In genomic region chr4:1852904-1853623, GRCh38 we compare ENCODE assay signal across 13 cellular contexts. TPM values are rescaled to one million over a fixed set of nuclear protein-coding genes. Genes with fewer than 3 reads are reported as not detected.
DNase-seq lines count a peak whose midpoint lies in the region; ATAC-seq and TF ChIP-seq lines count a peak whose summit lies in the region.
"Had no signal": no experiment of that assay in that cellular context is flagged by ENCODE, and none has a peak within 500 bp of the region (broad histone marks: within the 10 kb centered on the region; RNA-seq: fewer than 3 reads in every experiment).

No MANE protein-coding gene starts in this region.

- H3K36me3 Mint-ChIP-seq in GM23338 (ENCODE audit: low read depth): peaks cover 5% of the 10 kb centered on the region; the same call in 2 of the 3 replicates
- H3K36me3 Mint-ChIP-seq in activated naive CD8-positive, alpha-beta T cell treated with anti-CD3 and anti-CD28 coated beads for 36 hours: peaks cover 17% of the 10 kb centered on the region
- peaks cover 0 to 3% (median 0%) of the 10 kb centered on the region in 5 donors for H3K36me3 Mint-ChIP-seq in naive thymus-derived CD4-positive, alpha-beta T cell

- peak overlapping the region in 1 of 11 experiments; percentile 8; a peak in 1 of 22 replicates for H3K9ac ChIP-seq in BLaER1 treated with 17β-estradiol and CSF1 and Interleukin-3, amounts not matched to agents 10 nM and 100 nM

- ATAC-seq in GM23338 (no peak), GM21515 (IDR thresholded peaks at IDR 0.05; ENCODE audit: unreplicated experiment) (no peak)
- ATAC-seq in naive thymus-derived CD4-positive, alpha-beta T cell: no peak
- ATAC-seq: GM12878, pancreas, upper lobe of right lung had no signal

- H3K9me2 ChIP-seq in GM23338 (ENCODE audit: insufficient read depth): no peaks in the 10 kb centered on the region

- CTCF ChIA-PET in naive thymus-derived CD4-positive, alpha-beta T cell (lab: Charles Lee): no interaction called here

- DNase-seq in GM23338 (ENCODE audit: low spot score) (no peak), pons (ENCODE audit: low spot score) (no peak), NCI-H446 (lab: John Stamatoyannopoulos, UW) (no peak)
- no peak for DNase-seq in activated naive CD8-positive, alpha-beta T cell treated with anti-CD3 and anti-CD28 coated beads for 36 hours
- no peak for DNase-seq in naive thymus-derived CD4-positive, alpha-beta T cell
- no peak for DNase-seq in stimulated activated naive CD4-positive, alpha-beta T cell treated with Interleukin-2 at 50 U/mL for 16 hours (lab: John Stamatoyannopoulos, UW)
- DNase-seq: NCI-H1092, NCI-H226, pancreas, upper lobe of right lung had no signal

- no peaks in the 10 kb centered on the region; the same call in 2 of the 3 replicates for H3K9me3 Mint-ChIP-seq in GM23338
- no peaks in the 10 kb centered on the region for H3K9me3 Mint-ChIP-seq in activated naive CD8-positive, alpha-beta T cell treated with anti-CD3 and anti-CD28 coated beads for 36 hours
- H3K9me3 Mint-ChIP-seq in naive thymus-derived CD4-positive, alpha-beta T cell: no peaks in the 10 kb centered on the region

- POLR2A ChIA-PET in naive thymus-derived CD4-positive, alpha-beta T cell (lab: Charles Lee): no interaction called here

- H3K4me1 Mint-ChIP-seq in GM23338: peaks cover 22% of the 10 kb centered on the region
- H3K4me1 Mint-ChIP-seq in activated naive CD8-positive, alpha-beta T cell treated with anti-CD3 and anti-CD28 coated beads for 36 hours: peaks cover 42% of the 10 kb centered on the region
- peaks cover 36 to 52% (median 43%) of the 10 kb centered on the region in 7 donors for H3K4me1 Mint-ChIP-seq in naive thymus-derived CD4-positive, alpha-beta T cell

- no peaks in the 10 kb centered on the region for H3K9me3 ChIP-seq in BLaER1 treated with 17β-estradiol and CSF1 and Interleukin-3, amounts not matched to agents 10 nM and 100 nM (replicated peaks in 1 of 11)
- no peaks in the 10 kb centered on the region for H3K9me3 ChIP-seq in naive thymus-derived CD4-positive, alpha-beta T cell (ENCODE audit: control insufficient read depth in 2 of 3, low read length in 3 of 3)
- H3K9me3 ChIP-seq: pancreas, upper lobe of right lung had no signal

- TF ChIP-seq CTCF in GM23338 (conservative IDR thresholded peaks at IDR 0.05; ENCODE audit: low read depth in 2 of 2): no peak

- H3K27ac ChIP-seq in BLaER1 treated with 17β-estradiol and CSF1 and Interleukin-3, amounts not matched to agents 10 nM and 100 nM: no peak overlapping the region
- H3K27ac ChIP-seq in GM23338 (ENCODE audit: low read depth): no peak overlapping the region
- H3K27ac ChIP-seq in naive thymus-derived CD4-positive, alpha-beta T cell (ENCODE audit: low read depth, low read length): no peak overlapping the region
- H3K27ac ChIP-seq: pancreas, upper lobe of right lung had no signal

- H3K27ac Mint-ChIP-seq in GM23338: no peak overlapping the region
- no peak overlapping the region for H3K27ac Mint-ChIP-seq in activated naive CD8-positive, alpha-beta T cell treated with anti-CD3 and anti-CD28 coated beads for 36 hours
- H3K27ac Mint-ChIP-seq in naive thymus-derived CD4-positive, alpha-beta T cell: peak overlapping the region in 3 of 9 donors; percentile 31 to 65 (median 46)

- H2AFZ ChIP-seq in GM23338: no peak overlapping the region

- no peak overlapping the region for H3K4me3 ChIP-seq in BLaER1 treated with 17β-estradiol and CSF1 and Interleukin-3, amounts not matched to agents 10 nM and 100 nM
- no peak overlapping the region for H3K4me3 ChIP-seq in GM23338
- no peak overlapping the region for H3K4me3 ChIP-seq in naive thymus-derived CD4-positive, alpha-beta T cell (ENCODE audit: low read length)
- H3K4me3 ChIP-seq: pancreas, upper lobe of right lung had no signal

- H3K4me1 ChIP-seq in BLaER1 treated with 17β-estradiol and CSF1 and Interleukin-3, amounts not matched to agents 10 nM and 100 nM: peaks cover 54 to 70% (median 65%) of the 10 kb centered on the region in 10 experiments
- H3K4me1 ChIP-seq in GM23338 (ENCODE audit: insufficient read depth): peaks cover 7% of the 10 kb centered on the region; the same call in 1 of the 2 replicates
- peaks cover 10 to 14% of the 10 kb centered on the region in 2 donors for H3K4me1 ChIP-seq in naive thymus-derived CD4-positive, alpha-beta T cell (ENCODE audit: control insufficient read depth in 2 of 2, insufficient read depth in 2 of 2, low read length in 2 of 2)

- H3K79me2 ChIP-seq in GM23338 (replicated peaks; ENCODE audit: insufficient read depth): peaks cover 40% of the 10 kb centered on the region

- peak overlapping the region; percentile 15; the same call in 2 of the 3 replicates for H3K4me3 Mint-ChIP-seq in GM23338
- H3K4me3 Mint-ChIP-seq in activated naive CD8-positive, alpha-beta T cell treated with anti-CD3 and anti-CD28 coated beads for 36 hours: peak overlapping the region; percentile 18
- H3K4me3 Mint-ChIP-seq in naive thymus-derived CD4-positive, alpha-beta T cell: peak overlapping the region in 8 of 10 donors; percentile 4 to 79 (median 22)

- no peaks in the 10 kb centered on the region for H3K27me3 ChIP-seq in BLaER1 treated with 17β-estradiol and CSF1 and Interleukin-3, amounts not matched to agents 10 nM and 100 nM
- H3K27me3 ChIP-seq in GM23338 (ENCODE audit: insufficient read depth): peaks cover 26% of the 10 kb centered on the region
- H3K27me3 ChIP-seq in naive thymus-derived CD4-positive, alpha-beta T cell (ENCODE audit: control insufficient read depth in 2 of 2, insufficient read depth in 2 of 2, low read length in 2 of 2): no peaks in the 10 kb centered on the region
- H3K27me3 ChIP-seq: pancreas, upper lobe of right lung had no signal

- peaks cover 8 to 32% (median 27%) of the 10 kb centered on the region in 11 experiments; a peak in 21 of 22 replicates for H3K36me3 ChIP-seq in BLaER1 treated with 17β-estradiol and CSF1 and Interleukin-3, amounts not matched to agents 10 nM and 100 nM
- H3K36me3 ChIP-seq in GM23338 (ENCODE audit: insufficient read depth): no peaks in the 10 kb centered on the region
- H3K36me3 ChIP-seq in naive thymus-derived CD4-positive, alpha-beta T cell (ENCODE audit: control insufficient read depth in 2 of 3, insufficient read depth in 3 of 3, low read length in 3 of 3): peaks cover 0 to 4% (median 0%) of the 10 kb centered on the region in 3 experiments
- H3K36me3 ChIP-seq: pancreas had no signal

- intact Hi-C loops in naive thymus-derived CD4-positive, alpha-beta T cell (cut with micrococcal nuclease): no loop called here

- H3K27me3 Mint-ChIP-seq in GM23338 (ENCODE audit: insufficient read depth, low read depth, poor library complexity): peaks cover 28% of the 10 kb centered on the region
- H3K27me3 Mint-ChIP-seq in activated naive CD8-positive, alpha-beta T cell treated with anti-CD3 and anti-CD28 coated beads for 36 hours: no peaks in the 10 kb centered on the region
- H3K27me3 Mint-ChIP-seq in naive thymus-derived CD4-positive, alpha-beta T cell: no peaks in the 10 kb centered on the region

- peak overlapping the region in 7 of 11 experiments; percentile 8 to 83 (median 34); a peak in 8 of 22 replicates for H3K4me2 ChIP-seq in BLaER1 treated with 17β-estradiol and CSF1 and Interleukin-3, amounts not matched to agents 10 nM and 100 nM
- no peak overlapping the region for H3K4me2 ChIP-seq in GM23338

- no peaks in the 10 kb centered on the region for H3F3A ChIP-seq in GM23338 (replicated peaks; ENCODE audit: low read depth)

- peaks cover 31 to 79% (median 67%) of the 10 kb centered on the region in 11 experiments; a peak in 21 of 22 replicates for H4K20me1 ChIP-seq in BLaER1 treated with 17β-estradiol and CSF1 and Interleukin-3, amounts not matched to agents 10 nM and 100 nM
- peaks cover 37% of the 10 kb centered on the region for H4K20me1 ChIP-seq in GM23338 (replicated peaks; ENCODE audit: insufficient read depth)

TF ChIP-seq in GM23338, 12 proteins besides CTCF, POLR2A, EP300 and RAD21 (continues in another document):
- TF ChIP-seq ZNF114 (CRISPR knock-in tag; IDR thresholded peaks at IDR 0.05): no peak

RNA-seq across cellular contexts. Expression of gene LETM1, which starts 2.9 kb away (rescaled TPM):
- 64.9 and 68.9 TPM in 2 replicates for total RNA-seq in GM23338 (2014; rRNA removed; shearing (Covaris generic))
- 23.3 and 24.5 TPM in 2 replicates for polyA plus RNA-seq in GM23338 (2016; fragmentation: Nextera tagmentation; extraction: Ambion mirVana)
- total RNA-seq in activated naive CD8-positive, alpha-beta T cell treated with anti-CD3 and anti-CD28 coated beads for 36 hours: 10 to 100 TPM; 76.6 to 77.3 TPM
- 10 to 100 TPM; 29.5 to 56.4 (median 36.0) TPM for total RNA-seq in naive thymus-derived CD4-positive, alpha-beta T cell
- 10 to 100 TPM in 1 of 2 donors, 1 to 10 TPM in 1; 7.7 to 12.0 TPM for polyA plus RNA-seq in naive thymus-derived CD4-positive, alpha-beta T cell

RNA-seq across cellular contexts. Expression of gene NSD2, which starts 18.1 kb away (rescaled TPM):
- total RNA-seq in GM23338 (2014; rRNA removed; shearing (Covaris generic)): 69.6 and 84.4 TPM in 2 replicates
- polyA plus RNA-seq in GM23338 (2016; fragmentation: Nextera tagmentation; extraction: Ambion mirVana): 33.5 and 35.7 TPM in 2 replicates
- total RNA-seq in activated naive CD8-positive, alpha-beta T cell treated with anti-CD3 and anti-CD28 coated beads for 36 hours: 100 to 1,000 TPM; 181 to 184 TPM
- total RNA-seq in naive thymus-derived CD4-positive, alpha-beta T cell: 100 to 1,000 TPM in 1 of 5 experiments, 10 to 100 TPM in 4; 35.4 to 207 (median 38.5) TPM
- polyA plus RNA-seq in naive thymus-derived CD4-positive, alpha-beta T cell: 1 to 10 TPM; 2.7 to 7.9 TPM

RNA-seq across cellular contexts. Expression of gene FGFR3, which starts 60.0 kb away (rescaled TPM):
- total RNA-seq in GM23338 (2014; rRNA removed; shearing (Covaris generic)): 14.8 and 17.4 TPM in 2 replicates
- polyA plus RNA-seq in GM23338 (2016; fragmentation: Nextera tagmentation; extraction: Ambion mirVana): 3.6 and 4.2 TPM in 2 replicates
- not detected for total RNA-seq in activated naive CD8-positive, alpha-beta T cell treated with anti-CD3 and anti-CD28 coated beads for 36 hours
- 1 to 10 TPM in 1 of 5 experiments, not detected in 4; 1.0 TPM for total RNA-seq in naive thymus-derived CD4-positive, alpha-beta T cell
- not detected for polyA plus RNA-seq in naive thymus-derived CD4-positive, alpha-beta T cell
